8 cellular contexts compared by ENCODE assay signal in genomic region chr14:105059035-105059916, GRCh38. TPM values are rescaled to one million over a fixed set of nuclear protein-coding genes. Genes with fewer than 3 reads are reported as not detected.
DNase-seq lines count a peak whose midpoint lies in the region; ATAC-seq and TF ChIP-seq lines count a peak whose summit lies in the region.

No MANE protein-coding gene starts in this region.

- TF ChIP-seq CTCF in kidney epithelial cell (IDR thresholded peaks at IDR 0.05; ENCODE audit: insufficient read depth, low read length, poor library complexity, severe bottlenecking) (peak; percentile 4), tibial artery (IDR thresholded peaks at IDR 0.05) (no peak)

- H3K9ac ChIP-seq in subcutaneous abdominal adipose tissue (ENCODE audit: low read length in 5 of 5): peak overlapping the region in 1 of 5 donors; percentile 48

- POLR2A ChIA-PET in activated CD4-positive, alpha-beta T cell treated with anti-CD3 and anti-CD28 coated beads for 36 hours (lab: Charles Lee): interaction anchor here (0.6 kb wide), 1 partner anchor 232 kb away, joined by 3 read pairs; no protein-coding TSS in a partner anchor

- H3K4me3 ChIP-seq in kidney epithelial cell (ENCODE audit: low read depth, low read length): no peak overlapping the region
- no peak overlapping the region for H3K4me3 ChIP-seq in subcutaneous abdominal adipose tissue (ENCODE audit: low read depth in 1 of 5, low read length in 5 of 5)
- H3K4me3 ChIP-seq in tibial artery: no peak overlapping the region

- peak; percentile 83 for DNase-seq in activated CD4-positive, alpha-beta T cell treated with anti-CD3 and anti-CD28 coated beads for 36 hours
- DNase-seq in activated CD4-positive, alpha-beta T cell treated with anti-CD3 and anti-CD28 coated beads for 1 hour: no peak
- no peak for DNase-seq in kidney epithelial cell (ENCODE audit: low read depth)
- DNase-seq in tibial artery: no peak
- DNase-seq in NCI-H774 (lab: John Stamatoyannopoulos, UW): no peak

- H3K9me3 ChIP-seq in subcutaneous abdominal adipose tissue (ENCODE audit: control insufficient read depth in 5 of 5, low read length in 5 of 5) (no peaks in the 10 kb centered on the region), tibial artery (no peaks in the 10 kb centered on the region)

- H3K36me3 ChIP-seq in kidney epithelial cell (ENCODE audit: control insufficient read depth, insufficient read depth, low read length): no peaks in the 10 kb centered on the region
- no peaks in the 10 kb centered on the region for H3K36me3 ChIP-seq in subcutaneous abdominal adipose tissue (ENCODE audit: control insufficient read depth in 5 of 5, insufficient read depth in 5 of 5, low read length in 5 of 5)
- H3K36me3 ChIP-seq in tibial artery: no peaks in the 10 kb centered on the region

- peak overlapping the region; percentile 92 for H3K4me3 Mint-ChIP-seq in activated CD4-positive, alpha-beta T cell treated with anti-CD3 and anti-CD28 coated beads for 36 hours
- peak overlapping the region; percentile 98 for H3K4me3 Mint-ChIP-seq in activated T-helper 17 cell treated with anti-CD3 and anti-CD28 coated beads, Interleukin-2, amount 50 U/mL, for 72 hours

- H3K27ac Mint-ChIP-seq in activated CD4-positive, alpha-beta T cell treated with anti-CD3 and anti-CD28 coated beads for 36 hours: peak overlapping the region; percentile 88
- peak overlapping the region; percentile 95 for H3K27ac Mint-ChIP-seq in activated T-helper 17 cell treated with anti-CD3 and anti-CD28 coated beads, Interleukin-2, amount 50 U/mL, for 72 hours

- H3K4me1 Mint-ChIP-seq in activated CD4-positive, alpha-beta T cell treated with anti-CD3 and anti-CD28 coated beads for 36 hours: peaks cover 48% of the 10 kb centered on the region
- H3K4me1 Mint-ChIP-seq in activated T-helper 17 cell treated with anti-CD3 and anti-CD28 coated beads, Interleukin-2, amount 50 U/mL, for 72 hours: peaks cover 27% of the 10 kb centered on the region

- no peaks in the 10 kb centered on the region for H3K9me3 Mint-ChIP-seq in activated CD4-positive, alpha-beta T cell treated with anti-CD3 and anti-CD28 coated beads for 36 hours (ENCODE audit: low read depth)
- H3K9me3 Mint-ChIP-seq in activated T-helper 17 cell treated with anti-CD3 and anti-CD28 coated beads, Interleukin-2, amount 50 U/mL, for 72 hours: no peaks in the 10 kb centered on the region

- H3K27ac ChIP-seq in subcutaneous abdominal adipose tissue (ENCODE audit: low read depth, low read length) (peak overlapping the region; percentile 62), tibial artery (no peak overlapping the region)

- intact Hi-C loops in activated CD4-positive, alpha-beta T cell treated with anti-CD3 and anti-CD28 coated beads for 36 hours (cut with DNase I, micrococcal nuclease): loop anchor here (1.0 kb wide), 1 partner anchor 28 kb away; no protein-coding TSS in a partner anchor
- intact Hi-C loops in tibial artery (cut with DNase I; ENCODE audit: low total_unique reads): no loop called here

- H3K27me3 ChIP-seq in kidney epithelial cell (ENCODE audit: control insufficient read depth, insufficient read depth, low read length): peaks cover 7% of the 10 kb centered on the region
- peaks cover 0 to 7% (median 4%) of the 10 kb centered on the region in 5 donors for H3K27me3 ChIP-seq in subcutaneous abdominal adipose tissue (ENCODE audit: control insufficient read depth in 5 of 5, insufficient read depth in 4 of 5, low read length in 5 of 5)
- peaks cover 0 to 57% of the 10 kb centered on the region in 2 donors for H3K27me3 ChIP-seq in tibial artery

- peaks cover 38% of the 10 kb centered on the region for H3K36me3 Mint-ChIP-seq in activated CD4-positive, alpha-beta T cell treated with anti-CD3 and anti-CD28 coated beads for 36 hours (ENCODE audit: low read depth)
- peaks cover 88% of the 10 kb centered on the region for H3K36me3 Mint-ChIP-seq in activated T-helper 17 cell treated with anti-CD3 and anti-CD28 coated beads, Interleukin-2, amount 50 U/mL, for 72 hours (ENCODE audit: low read depth)

- CTCF ChIA-PET in activated CD4-positive, alpha-beta T cell treated with anti-CD3 and anti-CD28 coated beads for 36 hours (lab: Charles Lee): interaction anchor here (0.7 to 4.4 kb wide), 8 partner anchors 13 to 33 kb away, joined by 3 to 22 read pairs (median 10); no protein-coding TSS in a partner anchor

- H3K27me3 Mint-ChIP-seq in activated CD4-positive, alpha-beta T cell treated with anti-CD3 and anti-CD28 coated beads for 36 hours: no peaks in the 10 kb centered on the region
- no peaks in the 10 kb centered on the region for H3K27me3 Mint-ChIP-seq in activated T-helper 17 cell treated with anti-CD3 and anti-CD28 coated beads, Interleukin-2, amount 50 U/mL, for 72 hours

- ATAC-seq in activated CD4-positive, alpha-beta T cell treated with anti-CD3 and anti-CD28 coated beads for 36 hours: peak; percentile 67
- peak; percentile 52 for ATAC-seq in activated T-helper 17 cell treated with anti-CD3 and anti-CD28 coated beads, Interleukin-2, amount 50 U/mL, for 72 hours (replicated peaks)
- ATAC-seq in HG02571 (IDR thresholded peaks at IDR 0.05; ENCODE audit: unreplicated experiment): no peak

- peaks cover 3 to 55% (median 48%) of the 10 kb centered on the region in 5 donors for H3K4me1 ChIP-seq in subcutaneous abdominal adipose tissue (ENCODE audit: control insufficient read depth in 5 of 5, insufficient read depth in 5 of 5, low read length in 5 of 5)
- H3K4me1 ChIP-seq in tibial artery: peaks cover 0 to 4% (median 0%) of the 10 kb centered on the region in 4 donors

RNA-seq across cellular contexts. Expression of gene GPR132, which starts 6.0 kb away (rescaled TPM):
- 10 to 100 TPM; 27.7 to 35.4 TPM for total RNA-seq in activated CD4-positive, alpha-beta T cell treated with anti-CD3 and anti-CD28 coated beads for 36 hours
- total RNA-seq in activated T-helper 17 cell treated with anti-CD3 and anti-CD28 coated beads, Interleukin-2, amount 50 U/mL, for 72 hours: 10 to 100 TPM; 46.5 to 49.5 TPM
- total RNA-seq in kidney epithelial cell: 1.7 and 1.9 TPM in 2 replicates

RNA-seq across cellular contexts. Expression of gene CDCA4, which starts 38.4 kb away (rescaled TPM):
- 10 to 100 TPM; 52.0 to 62.7 TPM for total RNA-seq in activated CD4-positive, alpha-beta T cell treated with anti-CD3 and anti-CD28 coated beads for 36 hours
- total RNA-seq in activated T-helper 17 cell treated with anti-CD3 and anti-CD28 coated beads, Interleukin-2, amount 50 U/mL, for 72 hours: 10 to 100 TPM; 49.2 to 58.6 TPM
- total RNA-seq in kidney epithelial cell: 33.2 and 34.6 TPM in 2 replicates
